In the genomic region with DNA sequence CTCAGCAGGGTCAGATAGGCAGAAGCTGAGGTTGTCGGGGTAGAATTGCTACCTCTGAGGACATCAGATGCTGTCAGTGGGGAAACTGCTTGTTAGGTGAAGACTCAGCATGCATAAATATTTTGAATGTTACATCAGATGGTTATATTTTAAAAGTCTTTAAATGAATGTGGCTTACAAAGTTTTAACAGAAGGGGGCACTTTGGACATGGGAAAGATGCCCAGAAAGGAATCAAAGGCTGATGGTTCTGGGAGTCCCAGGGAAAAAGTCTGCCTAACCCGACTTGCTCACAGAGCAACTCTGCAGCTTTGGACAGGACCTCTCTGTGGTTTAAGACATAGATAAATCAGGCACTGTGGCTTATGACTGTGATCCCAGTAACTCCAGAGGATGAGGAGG, we compare ENCODE assay signal across 12 cellular contexts.
DNase-seq lines count a peak whose midpoint lies in the region; FAIRE-seq and TF ChIP-seq lines count a peak whose summit lies in the region.
"Had no signal": no experiment of that assay in that cellular context is flagged by ENCODE, and none has a peak within 500 bp of the region (broad histone marks: within the 10 kb centered on the region; RNA-seq: fewer than 3 reads in every experiment).

No MANE protein-coding gene starts in this region.

- no peaks in the 10 kb centered on the region for H3K79me2 ChIP-seq in ACC112 (ENCODE audit: control insufficient read depth, insufficient read depth, low read length, unreplicated experiment)

- H3K9ac ChIP-seq in adipocyte (ENCODE audit: low read length) = peak overlapping the region; percentile 80
- H3K9ac ChIP-seq in colonic mucosa (ENCODE audit: low read depth in 2 of 2, low read length in 2 of 2) = no peak overlapping the region

- TF ChIP-seq POLR2A in H54 (IDR thresholded peaks at IDR 0.05; ENCODE audit: low read depth, low read length) = no peak

- H3K27me3 ChIP-seq in ACC112 (ENCODE audit: insufficient read depth, low read length) (no peaks in the 10 kb centered on the region), adipocyte (replicated peaks; ENCODE audit: control insufficient read depth, insufficient read depth, low read length) (no peaks in the 10 kb centered on the region), colonic mucosa (no peaks in the 10 kb centered on the region)
- H3K27me3 ChIP-seq: left lung, vagina had no signal

- TF ChIP-seq CTCF in colonic mucosa (IDR thresholded peaks at IDR 0.05) = no peak

- intact Hi-C loops in colonic mucosa (cut with DNase I) = no loop called here

- H3K4me1 ChIP-seq in ACC112 (ENCODE audit: control insufficient read depth, insufficient read depth, low read length, unreplicated experiment) (peaks cover 59% of the 10 kb centered on the region), adipocyte (ENCODE audit: control insufficient read depth, insufficient read depth, low read length) (peaks cover 62% of the 10 kb centered on the region), colonic mucosa (no peaks in the 10 kb centered on the region)
- H3K4me1 ChIP-seq: left lung had no signal

- H3K9me3 ChIP-seq in adipocyte (ENCODE audit: control insufficient read depth, low read length) (no peaks in the 10 kb centered on the region), colonic mucosa (no peaks in the 10 kb centered on the region)
- H3K9me3 ChIP-seq: left lung, vagina had no signal

- peak; percentile 11 for DNase-seq in H54 (ENCODE audit: insufficient read length, low spot score)
- peak; percentile 80 for DNase-seq in adipocyte (ENCODE audit: low read depth)
- peak; percentile 54 for DNase-seq in glomerular visceral epithelial cell (ENCODE audit: extremely low spot score)
- no peak for DNase-seq in stimulated activated CD4-positive, alpha-beta T cell treated with anti-CD3 and anti-CD28 coated beads, Interleukin-2, amount 100 ng/mL, for 24 hours
- DNase-seq in colonic mucosa = no peak
- DNase-seq in NCI-H1694 (lab: John Stamatoyannopoulos, UW) = no peak
- no peak for DNase-seq in SIG-M5 (lab: John Stamatoyannopoulos, UW)
- DNase-seq: activated CD4-positive, alpha-beta T cell treated with anti-CD3 and anti-CD28 coated beads for 1 hour; left lung had no signal

- peak overlapping the region; percentile 96 for H2AFZ ChIP-seq in ACC112 (ENCODE audit: low read length, unreplicated experiment)

- H3K27ac ChIP-seq in ACC112 (ENCODE audit: low read depth, low read length) (peak overlapping the region; percentile 100), colonic mucosa (no peak overlapping the region)
- H3K27ac ChIP-seq: left lung, vagina had no signal

- FAIRE-seq in H54 (lab: Jason Lieb, UNC) = peak; percentile 86
- FAIRE-seq: GM18507 had no signal

- no peak overlapping the region for H3K4me3 ChIP-seq in ACC112 (ENCODE audit: low read depth, low read length)
- no peak overlapping the region for H3K4me3 ChIP-seq in adipocyte (ENCODE audit: low read length)
- H3K4me3 ChIP-seq in colonic mucosa = no peak overlapping the region
- H3K4me3 ChIP-seq: left lung, vagina had no signal

- no peaks in the 10 kb centered on the region for H3K36me3 ChIP-seq in ACC112 (ENCODE audit: insufficient read depth, low read length)
- no peaks in the 10 kb centered on the region for H3K36me3 ChIP-seq in adipocyte (ENCODE audit: control insufficient read depth, insufficient read depth, low read length, severe bottlenecking)
- no peaks in the 10 kb centered on the region for H3K36me3 ChIP-seq in colonic mucosa
- H3K36me3 ChIP-seq: left lung, vagina had no signal

Comparison
In these comparisons a context has a peak if more than half of its experiments do, and no peak if none do; other contexts are left out.
1. DNase-seq: peak in H54 (single experiment), adipocyte (single experiment) and glomerular visceral epithelial cell (single experiment); none in stimulated activated CD4-positive, alpha-beta T cell treated with anti-CD3 and anti-CD28 coated beads, Interleukin-2, amount 100 ng/mL, for 24 hours (0 of 2), colonic mucosa (single experiment), NCI-H1694 (single experiment) and SIG-M5 (single experiment).